In the genomic region with DNA sequence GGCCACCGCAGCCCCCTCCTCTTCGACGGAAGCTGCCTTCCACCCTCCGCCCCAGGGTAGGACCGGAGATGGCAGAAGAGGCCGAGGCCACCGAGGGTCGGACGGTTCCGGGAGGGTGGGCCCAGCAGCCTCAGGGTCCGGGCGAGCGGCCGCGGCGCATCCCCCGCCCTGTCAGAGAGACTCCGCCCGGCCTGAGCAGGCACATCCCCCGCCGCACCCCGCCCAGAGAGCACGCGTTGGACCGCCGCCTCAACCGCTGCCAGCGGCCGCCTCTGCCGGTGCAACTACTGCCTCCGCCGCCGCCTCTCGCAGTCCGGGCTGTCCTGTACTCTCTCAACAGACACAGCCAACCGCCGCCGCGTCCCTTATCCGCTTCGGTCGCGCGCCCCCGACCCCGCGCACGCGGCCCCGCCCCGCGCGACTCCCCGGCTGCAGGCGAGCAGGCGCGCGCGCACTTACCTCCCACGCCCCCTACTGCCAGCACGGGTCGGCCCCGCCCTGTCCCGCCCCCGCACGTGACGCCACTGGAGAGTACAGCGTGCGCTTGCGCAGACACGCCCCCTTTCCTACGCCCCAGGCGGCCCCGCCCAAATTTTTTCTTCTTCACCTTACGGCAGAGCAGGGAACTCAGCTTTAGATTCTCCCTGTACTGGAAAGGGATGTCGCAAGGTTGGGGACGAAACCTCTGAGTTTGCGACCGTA, we compare ENCODE assay signal across 1 cellular context.
TF ChIP-seq lines count a peak whose summit lies in the region.

A gene with protein sequence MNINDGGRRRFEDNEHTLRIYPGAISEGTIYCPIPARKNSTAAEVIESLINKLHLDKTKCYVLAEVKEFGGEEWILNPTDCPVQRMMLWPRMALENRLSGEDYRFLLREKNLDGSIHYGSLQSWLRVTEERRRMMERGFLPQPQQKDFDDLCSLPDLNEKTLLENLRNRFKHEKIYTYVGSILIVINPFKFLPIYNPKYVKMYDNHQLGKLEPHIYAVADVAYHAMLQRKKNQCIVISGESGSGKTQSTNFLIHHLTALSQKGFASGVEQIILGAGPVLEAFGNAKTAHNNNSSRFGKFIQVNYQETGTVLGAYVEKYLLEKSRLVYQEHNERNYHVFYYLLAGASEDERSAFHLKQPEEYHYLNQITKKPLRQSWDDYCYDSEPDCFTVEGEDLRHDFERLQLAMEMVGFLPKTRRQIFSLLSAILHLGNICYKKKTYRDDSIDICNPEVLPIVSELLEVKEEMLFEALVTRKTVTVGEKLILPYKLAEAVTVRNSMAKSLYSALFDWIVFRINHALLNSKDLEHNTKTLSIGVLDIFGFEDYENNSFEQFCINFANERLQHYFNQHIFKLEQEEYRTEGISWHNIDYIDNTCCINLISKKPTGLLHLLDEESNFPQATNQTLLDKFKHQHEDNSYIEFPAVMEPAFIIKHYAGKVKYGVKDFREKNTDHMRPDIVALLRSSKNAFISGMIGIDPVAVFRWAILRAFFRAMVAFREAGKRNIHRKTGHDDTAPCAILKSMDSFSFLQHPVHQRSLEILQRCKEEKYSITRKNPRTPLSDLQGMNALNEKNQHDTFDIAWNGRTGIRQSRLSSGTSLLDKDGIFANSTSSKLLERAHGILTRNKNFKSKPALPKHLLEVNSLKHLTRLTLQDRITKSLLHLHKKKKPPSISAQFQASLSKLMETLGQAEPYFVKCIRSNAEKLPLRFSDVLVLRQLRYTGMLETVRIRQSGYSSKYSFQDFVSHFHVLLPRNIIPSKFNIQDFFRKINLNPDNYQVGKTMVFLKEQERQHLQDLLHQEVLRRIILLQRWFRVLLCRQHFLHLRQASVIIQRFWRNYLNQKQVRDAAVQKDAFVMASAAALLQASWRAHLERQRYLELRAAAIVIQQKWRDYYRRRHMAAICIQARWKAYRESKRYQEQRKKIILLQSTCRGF (N-terminal part only) (minus strand): TSS at position 453 of the 702 bp plus-strand sequence. CDS start 71,587 bp downstream, outside the sequence.

TF ChIP-seq in H1, 55 proteins besides CTCF, POLR2A, EP300 and RAD21:
- TF ChIP-seq RBBP5 (IDR thresholded peaks at IDR 0.05; ENCODE audit: borderline replicate concordance, low read depth, low read length) (peak; percentile 83; the same call in 1 of the 2 replicates), HDAC2 (IDR thresholded peaks at IDR 0.05; ENCODE audit: borderline replicate concordance in 1 of 2, low read depth in 2 of 2, low read length in 2 of 2) (0 out of 4 replicates have a peak, but pooled peaks of 1 of the 2 experiments have one; percentile 15), SIN3A (conservative IDR thresholded peaks at IDR 0.05 in 1 of 2, IDR thresholded peaks at IDR 0.05 in 1 of 2; ENCODE audit: low read depth in 1 of 2, low read length in 2 of 2) (peak in 1 of 2 experiments; percentile 28; a peak in 1 of 4 replicates), KDM4A (IDR thresholded peaks at IDR 0.05; ENCODE audit: low read depth, low read length, severe bottlenecking) (peak; percentile 93), TBP (IDR thresholded peaks at IDR 0.05; ENCODE audit: low read depth, low read length) (no peak), TAF7 (optimal IDR thresholded peaks at IDR 0.05; ENCODE audit: borderline replicate concordance, low read depth, low read length) (no peak), EGR1 (IDR thresholded peaks at IDR 0.05; ENCODE audit: borderline replicate concordance, low read depth, low read length) (peak; percentile 99), ASH2L (IDR thresholded peaks at IDR 0.05; ENCODE audit: low read length) (peak; percentile 68), PHF8 (conservative IDR thresholded peaks at IDR 0.05; ENCODE audit: low read depth, low read length) (peak; percentile 71), FOSL1 (IDR thresholded peaks at IDR 0.05; ENCODE audit: insufficient read depth, low read depth, low read length) (0 out of 2 replicates have a peak, but pooled peaks have one; percentile 44), NRF1 (IDR thresholded peaks at IDR 0.05; ENCODE audit: low read depth, low read length) (peak; percentile 77), BCL11A (IDR thresholded peaks at IDR 0.05; ENCODE audit: low read depth in 2 of 2, low read length in 2 of 2) (no peak), CHD1 (IDR thresholded peaks at IDR 0.05; ENCODE audit: low read depth, low read length) (no peak), CEBPB (IDR thresholded peaks at IDR 0.05; ENCODE audit: low read depth, low read length) (peak; percentile 86), CREB1 (IDR thresholded peaks at IDR 0.05) (peak; percentile 61), SP1 (IDR thresholded peaks at IDR 0.05; ENCODE audit: low read depth, low read length) (peak; percentile 61), TEAD4 (IDR thresholded peaks at IDR 0.05; ENCODE audit: low read depth, low read length) (no peak), POU5F1 (IDR thresholded peaks at IDR 0.05; ENCODE audit: low read depth, low read length) (no peak), SP4 (IDR thresholded peaks at IDR 0.05; ENCODE audit: low read length) (peak; percentile 96)
- TF ChIP-seq, protein P1, sequence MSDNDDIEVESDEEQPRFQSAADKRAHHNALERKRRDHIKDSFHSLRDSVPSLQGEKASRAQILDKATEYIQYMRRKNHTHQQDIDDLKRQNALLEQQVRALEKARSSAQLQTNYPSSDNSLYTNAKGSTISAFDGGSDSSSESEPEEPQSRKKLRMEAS (IDR thresholded peaks at IDR 0.05) = peak; percentile 73
- TF ChIP-seq, protein P2, sequence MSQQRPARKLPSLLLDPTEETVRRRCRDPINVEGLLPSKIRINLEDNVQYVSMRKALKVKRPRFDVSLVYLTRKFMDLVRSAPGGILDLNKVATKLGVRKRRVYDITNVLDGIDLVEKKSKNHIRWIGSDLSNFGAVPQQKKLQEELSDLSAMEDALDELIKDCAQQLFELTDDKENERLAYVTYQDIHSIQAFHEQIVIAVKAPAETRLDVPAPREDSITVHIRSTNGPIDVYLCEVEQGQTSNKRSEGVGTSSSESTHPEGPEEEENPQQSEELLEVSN (IDR thresholded peaks at IDR 0.05) = 0 out of 2 replicates have a peak, but pooled peaks have one; percentile 1
- TF ChIP-seq, protein P3, sequence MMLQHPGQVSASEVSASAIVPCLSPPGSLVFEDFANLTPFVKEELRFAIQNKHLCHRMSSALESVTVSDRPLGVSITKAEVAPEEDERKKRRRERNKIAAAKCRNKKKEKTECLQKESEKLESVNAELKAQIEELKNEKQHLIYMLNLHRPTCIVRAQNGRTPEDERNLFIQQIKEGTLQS (IDR thresholded peaks at IDR 0.05; ENCODE audit: insufficient read depth, low read depth, low read length) = peak; percentile 91
- TF ChIP-seq, protein P4, sequence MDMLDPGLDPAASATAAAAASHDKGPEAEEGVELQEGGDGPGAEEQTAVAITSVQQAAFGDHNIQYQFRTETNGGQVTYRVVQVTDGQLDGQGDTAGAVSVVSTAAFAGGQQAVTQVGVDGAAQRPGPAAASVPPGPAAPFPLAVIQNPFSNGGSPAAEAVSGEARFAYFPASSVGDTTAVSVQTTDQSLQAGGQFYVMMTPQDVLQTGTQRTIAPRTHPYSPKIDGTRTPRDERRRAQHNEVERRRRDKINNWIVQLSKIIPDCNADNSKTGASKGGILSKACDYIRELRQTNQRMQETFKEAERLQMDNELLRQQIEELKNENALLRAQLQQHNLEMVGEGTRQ (IDR thresholded peaks at IDR 0.05; ENCODE audit: low read length) = peak; percentile 93
TF ChIP-seq in H1: peak in this region for 17.
